In genomic region chr12:86376052-86376451, GRCh38 we compare ENCODE assay signal across 1 cellular context.
TF ChIP-seq lines count a peak whose summit lies in the region.

No MANE protein-coding gene starts in this region.

TF ChIP-seq in HepG2, 621 proteins besides CTCF, POLR2A, EP300 and RAD21 (continued from another document):
- TF ChIP-seq ZNF646 (CRISPR knock-in tag; IDR thresholded peaks at IDR 0.05) (no peak), ZNF430 (CRISPR knock-in tag; IDR thresholded peaks at IDR 0.05) (no peak), ASH2L (IDR thresholded peaks at IDR 0.05; ENCODE audit: insufficient read length, low read depth, low read length) (no peak)
